16 cellular contexts compared by ENCODE assay signal in the genomic region with DNA sequence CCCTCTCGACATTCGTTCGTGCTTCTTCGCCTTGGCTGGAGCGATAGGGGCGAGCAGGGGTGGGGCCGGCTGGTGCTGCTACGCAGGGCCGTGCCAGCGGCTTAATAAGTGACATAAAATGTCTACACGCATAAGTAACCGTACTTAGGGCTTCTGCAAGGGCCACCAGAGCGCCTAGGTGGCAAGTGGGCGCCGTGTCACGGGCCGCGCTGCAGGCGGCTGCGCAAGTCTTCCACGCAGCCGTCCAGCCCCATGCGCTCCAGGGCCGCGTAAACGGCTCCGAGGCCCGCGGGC. TPM values are rescaled to one million over a fixed set of nuclear protein-coding genes. Genes with fewer than 3 reads are reported as not detected.
DNase-seq lines count a peak whose midpoint lies in the region; ATAC-seq and TF ChIP-seq lines count a peak whose summit lies in the region.
"Had no signal": no experiment of that assay in that cellular context is flagged by ENCODE, and none has a peak within 500 bp of the region (broad histone marks: within the 10 kb centered on the region; RNA-seq: fewer than 3 reads in every experiment).

No MANE protein-coding gene starts in this region.

- H3K14ac ChIP-seq in neuronal stem cell (ENCODE audit: low read length) = no peak overlapping the region

- peaks cover 14% of the 10 kb centered on the region for H3K27me3 Mint-ChIP-seq in activated CD8-positive, alpha-beta memory T cell treated with anti-CD3 and anti-CD28 coated beads, Interleukin-2, amount 10 ng/mL, durations not matched to agents 7 days and 5 days

- H3K27ac Mint-ChIP-seq in activated CD8-positive, alpha-beta memory T cell treated with anti-CD3 and anti-CD28 coated beads, Interleukin-2, amount 10 ng/mL, durations not matched to agents 7 days and 5 days = no peak overlapping the region

- H3K4me2 ChIP-seq in neuronal stem cell (ENCODE audit: insufficient read depth, low read length, poor library complexity, severe bottlenecking) = no peak overlapping the region

- H2BK120ac ChIP-seq in neuronal stem cell (ENCODE audit: low read depth, low read length) = no peak overlapping the region

- peaks cover 0 to 21% (median 0%) of the 10 kb centered on the region in 3 donors for H3K36me3 ChIP-seq in Peyer's patch
- H3K36me3 ChIP-seq in effector memory CD4-positive, alpha-beta T cell (ENCODE audit: control insufficient read depth, insufficient read depth, low read length) = peaks cover 27% of the 10 kb centered on the region
- peaks cover 10 to 28% of the 10 kb centered on the region in 2 donors for H3K36me3 ChIP-seq in neuronal stem cell (replicated peaks in 1 of 2; ENCODE audit: control insufficient read depth in 2 of 2, insufficient read depth in 2 of 2, low read length in 2 of 2)

- no peaks in the 10 kb centered on the region for H3K9me3 ChIP-seq in Peyer's patch
- H3K9me3 ChIP-seq in effector memory CD4-positive, alpha-beta T cell (ENCODE audit: control insufficient read depth, low read length) = no peaks in the 10 kb centered on the region
- H3K9me3 ChIP-seq in neuronal stem cell (replicated peaks in 1 of 2; ENCODE audit: control insufficient read depth in 2 of 2, insufficient read depth in 1 of 2, low read depth in 1 of 2, low read length in 2 of 2) = peaks cover 0 to 3% of the 10 kb centered on the region in 2 donors
- H3K9me3 ChIP-seq: Caco-2 had no signal

- CTCF ChIA-PET in activated CD8-positive, alpha-beta memory T cell treated with anti-CD3 and anti-CD28 coated beads, Interleukin-2, amount 10 ng/mL, durations not matched to agents 7 days and 5 days (lab: Charles Lee) = interaction anchor here (1.6 to 3.0 kb wide), 6 partner anchors 19 to 113 kb away, joined by 3 to 18 read pairs (median 6); no protein-coding TSS in a partner anchor

- H2AFZ ChIP-seq in neuronal stem cell (ENCODE audit: low read length) = no peak overlapping the region

- H3K36me3 Mint-ChIP-seq in activated CD8-positive, alpha-beta memory T cell treated with anti-CD3 and anti-CD28 coated beads, Interleukin-2, amount 10 ng/mL, durations not matched to agents 7 days and 5 days = peaks cover 22% of the 10 kb centered on the region

- peak overlapping the region; percentile 63 for H3K4me3 Mint-ChIP-seq in activated CD8-positive, alpha-beta memory T cell treated with anti-CD3 and anti-CD28 coated beads, Interleukin-2, amount 10 ng/mL, durations not matched to agents 7 days and 5 days

- H3K27me3 ChIP-seq in Peyer's patch (no peaks in the 10 kb centered on the region), neuronal stem cell (ENCODE audit: control insufficient read depth in 3 of 3, insufficient read depth in 3 of 3, low read depth in 1 of 3, low read length in 3 of 3) (peaks cover 0 to 8% (median 0%) of the 10 kb centered on the region in 3 experiments)
- no peaks in the 10 kb centered on the region for H3K27me3 ChIP-seq in effector memory CD4-positive, alpha-beta T cell (replicated peaks; ENCODE audit: control insufficient read depth, insufficient read depth, low read length, poor library complexity, severe bottlenecking)

- no peak for DNase-seq in activated CD8-positive, alpha-beta memory T cell treated with anti-CD3 and anti-CD28 coated beads, Interleukin-2, amount 10 ng/mL, durations not matched to agents 7 days and 5 days
- no peak for DNase-seq in activated CD8-positive, alpha-beta memory T cell treated with anti-CD3 and anti-CD28 coated beads for 24 hours
- DNase-seq in Peyer's patch = no peak
- no peak for DNase-seq in effector memory CD4-positive, alpha-beta T cell
- no peak for DNase-seq in neuronal stem cell (ENCODE audit: low spot score)
- DNase-seq: aorta; Caco-2; NCI-H2107; stimulated activated CD4-positive, alpha-beta T cell treated with anti-CD3 and anti-CD28 coated beads, Interleukin-2, amount 100 ng/mL, for 24 hours; stimulated activated CD8-positive, alpha-beta memory T cell treated with anti-CD3 and anti-CD28 coated beads, Interleukin-4, amount 100 ng/mL, for 48 hours had no signal

- ATAC-seq in activated CD8-positive, alpha-beta memory T cell treated with anti-CD3 and anti-CD28 coated beads, Interleukin-2, amount 10 ng/mL, durations not matched to agents 7 days and 5 days = no peak
- no peak for ATAC-seq in GM21381 (IDR thresholded peaks at IDR 0.05; ENCODE audit: unreplicated experiment)
- no peak for ATAC-seq in HG02588 (IDR thresholded peaks at IDR 0.05; ENCODE audit: unreplicated experiment)
- no peak for ATAC-seq in HG03354 (IDR thresholded peaks at IDR 0.05; ENCODE audit: poor library complexity, severe bottlenecking, unreplicated experiment)

- peak overlapping the region; percentile 75 for H2BK5ac ChIP-seq in neuronal stem cell (ENCODE audit: low read length)

- no peak overlapping the region for H3K9ac ChIP-seq in neuronal stem cell (ENCODE audit: low read depth, low read length, poor library complexity)

- H3K4me3 ChIP-seq in Peyer's patch (peak overlapping the region in 3 of 4 donors; percentile 36 to 38 (median 37)), neuronal stem cell (ENCODE audit: low read length in 2 of 2) (no peak overlapping the region)
- no peak overlapping the region for H3K4me3 ChIP-seq in effector memory CD4-positive, alpha-beta T cell (ENCODE audit: insufficient read depth, low read depth, low read length, poor library complexity, severe bottlenecking)

- no peak for TF ChIP-seq POLR2A in Peyer's patch (IDR thresholded peaks at IDR 0.05)

- peaks cover 42% of the 10 kb centered on the region for H3K4me1 Mint-ChIP-seq in activated CD8-positive, alpha-beta memory T cell treated with anti-CD3 and anti-CD28 coated beads, Interleukin-2, amount 10 ng/mL, durations not matched to agents 7 days and 5 days

- no peak overlapping the region for H2BK12ac ChIP-seq in neuronal stem cell (ENCODE audit: low read length)

- no peak overlapping the region for H2BK15ac ChIP-seq in neuronal stem cell (ENCODE audit: low read length)

- H3K9me3 Mint-ChIP-seq in activated CD8-positive, alpha-beta memory T cell treated with anti-CD3 and anti-CD28 coated beads, Interleukin-2, amount 10 ng/mL, durations not matched to agents 7 days and 5 days (ENCODE audit: low read depth) = no peaks in the 10 kb centered on the region

- H3K27ac ChIP-seq in Peyer's patch = peak overlapping the region in 3 of 4 donors; percentile 62 to 74 (median 65)
- H3K27ac ChIP-seq in effector memory CD4-positive, alpha-beta T cell (ENCODE audit: insufficient read depth, low read length, poor library complexity, severe bottlenecking) = peak overlapping the region; percentile 96
- no peak overlapping the region for H3K27ac ChIP-seq in neuronal stem cell (replicated peaks; ENCODE audit: low read length)

- no peak overlapping the region for H4K91ac ChIP-seq in neuronal stem cell (ENCODE audit: low read depth, low read length, poor library complexity)

- no CpG with 5 or more reads among the region's 29 CpGs for WGBS in neuronal stem cell (ENCODE audit: extremely low coverage in 2 of 2, insufficient read length in 2 of 2, insufficient replicate concordance in 1 of 2), 2 donors

- H3K4me1 ChIP-seq in Peyer's patch (peaks cover 0 to 25% (median 7%) of the 10 kb centered on the region in 4 donors), neuronal stem cell (ENCODE audit: control insufficient read depth in 2 of 2, insufficient read depth in 1 of 2, low read depth in 1 of 2, low read length in 2 of 2) (peaks cover 0 to under 1% of the 10 kb centered on the region in 2 donors)
- peaks cover 60% of the 10 kb centered on the region for H3K4me1 ChIP-seq in effector memory CD4-positive, alpha-beta T cell (ENCODE audit: control insufficient read depth, insufficient read depth, low read length, poor library complexity, severe bottlenecking)
- H3K4me1 ChIP-seq: Caco-2 had no signal

- H4K8ac ChIP-seq in neuronal stem cell (ENCODE audit: low read depth, low read length) = no peak overlapping the region

- TF ChIP-seq CTCF in Peyer's patch (IDR thresholded peaks at IDR 0.05) = no peak

- peaks cover 5% of the 10 kb centered on the region for H3K79me1 ChIP-seq in neuronal stem cell (ENCODE audit: low read depth, low read length)

- H2AK5ac ChIP-seq in neuronal stem cell (ENCODE audit: low read depth, low read length) = no peak overlapping the region

- no peak overlapping the region for H3K18ac ChIP-seq in neuronal stem cell (ENCODE audit: low read length)

- no peak overlapping the region for H3K4ac ChIP-seq in neuronal stem cell (ENCODE audit: low read length)

- H3K23ac ChIP-seq in neuronal stem cell (ENCODE audit: low read depth, low read length, poor library complexity) = no peak overlapping the region

RNA-seq across cellular contexts. Expression of a gene that starts 4.8 kb away (rescaled TPM):
- total RNA-seq in activated CD8-positive, alpha-beta memory T cell treated with anti-CD3 and anti-CD28 coated beads, Interleukin-2, amount 10 ng/mL, durations not matched to agents 7 days and 5 days = 10 to 100 TPM; 54.3 to 71.6 TPM
- 10 to 100 TPM; 31.0 to 88.4 (median 61.5) TPM for total RNA-seq in Peyer's patch
- polyA plus RNA-seq in neuronal stem cell (2013, experiment 1 of 2) = 14.5 TPM
- 14.1 TPM for polyA plus RNA-seq in neuronal stem cell (2013, experiment 2 of 2)

RNA-seq across cellular contexts. Expression of a gene that starts 30.3 kb away (rescaled TPM):
- 1 to 10 TPM; 1.1 to 1.7 TPM for total RNA-seq in activated CD8-positive, alpha-beta memory T cell treated with anti-CD3 and anti-CD28 coated beads, Interleukin-2, amount 10 ng/mL, durations not matched to agents 7 days and 5 days
- total RNA-seq in Peyer's patch = 10 to 100 TPM; 17.7 to 56.9 (median 45.4) TPM
- polyA plus RNA-seq in neuronal stem cell (2013, experiment 1 of 2) = 18.8 TPM
- 18.8 TPM for polyA plus RNA-seq in neuronal stem cell (2013, experiment 2 of 2)

RNA-seq across cellular contexts. Expression of a gene that starts 36.6 kb away (rescaled TPM):
- under 1 TPM; 0.32 to 0.89 TPM for total RNA-seq in activated CD8-positive, alpha-beta memory T cell treated with anti-CD3 and anti-CD28 coated beads, Interleukin-2, amount 10 ng/mL, durations not matched to agents 7 days and 5 days
- 100 to 1,000 TPM in 3 of 4 donors, 10 to 100 TPM in 1; 17.3 to 390 (median 306) TPM for total RNA-seq in Peyer's patch
- polyA plus RNA-seq in neuronal stem cell (2013, experiment 1 of 2) = 3.5 TPM
- polyA plus RNA-seq in neuronal stem cell (2013, experiment 2 of 2) = 3.6 TPM
- total RNA-seq: HT1080 had no signal
- polyA plus RNA-seq: neural cell had no signal

RNA-seq across cellular contexts. Expression of a gene that starts 41.5 kb away (rescaled TPM):
- under 1 TPM in 1 of 2 experiments, not detected in 1; 0.52 TPM for total RNA-seq in activated CD8-positive, alpha-beta memory T cell treated with anti-CD3 and anti-CD28 coated beads, Interleukin-2, amount 10 ng/mL, durations not matched to agents 7 days and 5 days
- 10 to 100 TPM in 1 of 4 donors, 1 to 10 TPM in 3; 2.5 to 15.9 (median 5.2) TPM for total RNA-seq in Peyer's patch
- polyA plus RNA-seq in neuronal stem cell (2013, experiment 1 of 2) = 0.26 TPM
- polyA plus RNA-seq in neuronal stem cell (2013, experiment 2 of 2) = 0.22 TPM
- total RNA-seq: liver had no signal
- polyA plus RNA-seq: neural cell had no signal

Comparison
In these comparisons a context has a peak if more than half of its experiments do, and no peak if none do; other contexts are left out.
1. H3K4me3 ChIP-seq: peak in Peyer's patch (3 of 4); none in effector memory CD4-positive, alpha-beta T cell (single experiment) and neuronal stem cell (0 of 2).
2. RNA of a gene that starts 30.3 kb away (total RNA-seq): 17.7 to 56.9 TPM in Peyer's patch; 1.1 to 1.7 TPM in activated CD8-positive, alpha-beta memory T cell treated with anti-CD3 and anti-CD28 coated beads, Interleukin-2, amount 10 ng/mL, durations not matched to agents 7 days and 5 days; every median in the first group is over 4 times any median in the second.
3. RNA of a gene that starts 36.6 kb away (total RNA-seq): 17.3 to 390 TPM in Peyer's patch; 0.32 to 0.89 TPM in activated CD8-positive, alpha-beta memory T cell treated with anti-CD3 and anti-CD28 coated beads, Interleukin-2, amount 10 ng/mL, durations not matched to agents 7 days and 5 days; every median in the first group is over 4 times any median in the second.